1 cellular context compared by ENCODE assay signal in genomic region chr6:40350193-40350941, GRCh38.
TF ChIP-seq lines count a peak whose summit lies in the region.

No MANE protein-coding gene starts in this region.

TF ChIP-seq in H1, 55 proteins besides CTCF, POLR2A, EP300 and RAD21:
- TF ChIP-seq KDM4A (IDR thresholded peaks at IDR 0.05; ENCODE audit: low read depth, low read length, severe bottlenecking) (no peak), TBP (IDR thresholded peaks at IDR 0.05; ENCODE audit: low read depth, low read length) (no peak), SIX5 (IDR thresholded peaks at IDR 0.05; ENCODE audit: low read depth, low read length) (no peak), E2F6 (IDR thresholded peaks at IDR 0.05) (no peak), GTF2F1 (IDR thresholded peaks at IDR 0.05; ENCODE audit: borderline replicate concordance, low read depth, low read length) (no peak), NANOG (IDR thresholded peaks at IDR 0.05; ENCODE audit: insufficient read depth, low read depth, low read length, poor library complexity, severe bottlenecking) (no peak), TEAD4 (IDR thresholded peaks at IDR 0.05; ENCODE audit: low read depth, low read length) (no peak), TAF7 (optimal IDR thresholded peaks at IDR 0.05; ENCODE audit: borderline replicate concordance, low read depth, low read length) (no peak)
